ENCODE assay signal across 8 cellular contexts in genomic region chr22:50473088-50473487, GRCh38. TPM values are rescaled to one million over a fixed set of nuclear protein-coding genes. Genes with fewer than 3 reads are reported as not detected.
DNase-seq lines count a peak whose midpoint lies in the region; ATAC-seq and TF ChIP-seq lines count a peak whose summit lies in the region.

No MANE protein-coding gene starts in this region.

- TF ChIP-seq CTCF in A673 (conservative IDR thresholded peaks at IDR 0.05; ENCODE audit: low read depth, low read length): peak; percentile 49
- TF ChIP-seq CTCF in GM23338 (conservative IDR thresholded peaks at IDR 0.05; ENCODE audit: low read depth in 2 of 2): peak; percentile 41 to 63
- peak; percentile 53 for TF ChIP-seq CTCF in epithelial cell of esophagus (IDR thresholded peaks at IDR 0.05; ENCODE audit: insufficient read depth, low read depth, low read length, missing control alignments)
- no peak for TF ChIP-seq CTCF in adrenal gland (IDR thresholded peaks at IDR 0.05)

- peak; percentile 24 for ATAC-seq in GM23338
- no peak for ATAC-seq in GM18505 (IDR thresholded peaks at IDR 0.05; ENCODE audit: unreplicated experiment)
- ATAC-seq in esophagus mucosa: no peak

- H3K36me3 ChIP-seq in A673 (ENCODE audit: insufficient read depth, low read length, poor library complexity, severe bottlenecking) (no peaks in the 10 kb centered on the region), GM23338 (ENCODE audit: insufficient read depth) (no peaks in the 10 kb centered on the region), adrenal gland (replicated peaks in 1 of 2) (no peaks in the 10 kb centered on the region)

- H3K27me3 Mint-ChIP-seq in GM23338 (ENCODE audit: insufficient read depth, low read depth, poor library complexity): peaks cover 30% of the 10 kb centered on the region
- H3K27me3 Mint-ChIP-seq in activated CD4-positive, alpha-beta T cell treated with anti-CD3 and anti-CD28 coated beads, Interleukin-2, amount 10 ng/mL, durations not matched to agents 7 days and 5 days: no peaks in the 10 kb centered on the region

- no peaks in the 10 kb centered on the region for H3K9me2 ChIP-seq in GM23338 (ENCODE audit: insufficient read depth)

- H3K4me1 ChIP-seq in A673 (ENCODE audit: insufficient read depth, low read length, poor library complexity, severe bottlenecking) (peaks cover 32% of the 10 kb centered on the region), GM23338 (ENCODE audit: insufficient read depth) (peaks cover 19% of the 10 kb centered on the region), adrenal gland (replicated peaks in 1 of 2) (peaks cover 30 to 56% of the 10 kb centered on the region in 2 donors)

- TF ChIP-seq POLR2A in adrenal gland (IDR thresholded peaks at IDR 0.05) (no peak), GM18505 (IDR thresholded peaks at IDR 0.05; ENCODE audit: borderline replicate concordance, extremely low read depth, insufficient read depth, insufficient read length) (no peak)

- peaks cover 43% of the 10 kb centered on the region for H3K4me1 Mint-ChIP-seq in GM23338
- H3K4me1 Mint-ChIP-seq in activated CD4-positive, alpha-beta T cell treated with anti-CD3 and anti-CD28 coated beads, Interleukin-2, amount 10 ng/mL, durations not matched to agents 7 days and 5 days: peaks cover 70% of the 10 kb centered on the region

- H3K4me3 Mint-ChIP-seq in GM23338: peak overlapping the region; percentile 80
- peak overlapping the region; percentile 89 for H3K4me3 Mint-ChIP-seq in activated CD4-positive, alpha-beta T cell treated with anti-CD3 and anti-CD28 coated beads, Interleukin-2, amount 10 ng/mL, durations not matched to agents 7 days and 5 days

- 74 to 82% (median 77%) methylated on average over 6 of the region's 6 CpGs for WGBS in adrenal gland, 4 donors

- POLR2A ChIA-PET in A673 (lab: Charles Lee; ENCODE audit: low non-redundant PET): interaction anchor here (0.6 kb wide), 1 partner anchor 20 kb away, joined by 5 read pairs; no protein-coding TSS in a partner anchor
- POLR2A ChIA-PET in activated CD4-positive, alpha-beta T cell treated with anti-CD3 and anti-CD28 coated beads, Interleukin-2, amount 10 ng/mL, durations not matched to agents 7 days and 5 days (lab: Charles Lee): no interaction called here

- H3K9me3 ChIP-seq in A673 (ENCODE audit: low read depth, low read length, poor library complexity, severe bottlenecking): no peaks in the 10 kb centered on the region
- H3K9me3 ChIP-seq in adrenal gland (replicated peaks in 1 of 3): no peaks in the 10 kb centered on the region

- intact Hi-C loops in A673 (cut with micrococcal nuclease; ENCODE audit: unreplicated experiment): no loop called here
- intact Hi-C loops in adrenal gland (cut with DNase I): no loop called here

- H2AFZ ChIP-seq in GM23338: no peak overlapping the region

- CTCF ChIA-PET in A673 (lab: Charles Lee): no interaction called here
- CTCF ChIA-PET in activated CD4-positive, alpha-beta T cell treated with anti-CD3 and anti-CD28 coated beads, Interleukin-2, amount 10 ng/mL, durations not matched to agents 7 days and 5 days (lab: Charles Lee): interaction anchor here (0.7 to 2.4 kb wide), 7 partner anchors 15 to 148 kb away, joined by 3 to 13 read pairs (median 4); partner anchors contain the start of genes KLHDC7B and SCO2

- DNase-seq in A673 (ENCODE audit: low spot score) (no peak), GM23338 (ENCODE audit: low spot score) (peak; percentile 57), epithelial cell of esophagus (ENCODE audit: low read depth) (peak; percentile 42), adrenal gland (no peak)
- DNase-seq in activated CD4-positive, alpha-beta T cell treated with anti-CD3 and anti-CD28 coated beads, Interleukin-2, amount 10 ng/mL, durations not matched to agents 7 days and 5 days: peak; percentile 62
- DNase-seq in stimulated activated CD4-positive, alpha-beta T cell treated with anti-CD3 and anti-CD28 coated beads, Interleukin-15, amount 100 ng/mL, for 24 hours: peak; percentile 60

- H3K27ac Mint-ChIP-seq in GM23338: no peak overlapping the region
- peak overlapping the region; percentile 88 for H3K27ac Mint-ChIP-seq in activated CD4-positive, alpha-beta T cell treated with anti-CD3 and anti-CD28 coated beads, Interleukin-2, amount 10 ng/mL, durations not matched to agents 7 days and 5 days

- peak overlapping the region; percentile 84 for H3K4me3 ChIP-seq in A673 (ENCODE audit: low read depth, low read length, poor library complexity, severe bottlenecking)
- no peak overlapping the region for H3K4me3 ChIP-seq in GM23338
- H3K4me3 ChIP-seq in epithelial cell of esophagus (ENCODE audit: low read length): peak overlapping the region; percentile 68
- no peak overlapping the region for H3K4me3 ChIP-seq in adrenal gland

- no peaks in the 10 kb centered on the region for H3K9me3 Mint-ChIP-seq in GM23338
- no peaks in the 10 kb centered on the region for H3K9me3 Mint-ChIP-seq in activated CD4-positive, alpha-beta T cell treated with anti-CD3 and anti-CD28 coated beads, Interleukin-2, amount 10 ng/mL, durations not matched to agents 7 days and 5 days

- H3F3A ChIP-seq in GM23338 (replicated peaks; ENCODE audit: low read depth): no peaks in the 10 kb centered on the region

- H3K36me3 Mint-ChIP-seq in GM23338 (ENCODE audit: low read depth): no peaks in the 10 kb centered on the region
- peaks cover 21% of the 10 kb centered on the region for H3K36me3 Mint-ChIP-seq in activated CD4-positive, alpha-beta T cell treated with anti-CD3 and anti-CD28 coated beads, Interleukin-2, amount 10 ng/mL, durations not matched to agents 7 days and 5 days (ENCODE audit: low read depth)

- H3K27ac ChIP-seq in A673 (ENCODE audit: low read depth, low read length, poor library complexity, severe bottlenecking) (no peak overlapping the region), GM23338 (ENCODE audit: low read depth) (no peak overlapping the region), adrenal gland (peak overlapping the region in 1 of 5 donors; percentile 78)

- peak overlapping the region; percentile 90 for H3K4me2 ChIP-seq in GM23338

- H4K20me1 ChIP-seq in GM23338 (replicated peaks; ENCODE audit: insufficient read depth): peaks cover 40% of the 10 kb centered on the region

- peaks cover 61% of the 10 kb centered on the region for H3K79me2 ChIP-seq in GM23338 (replicated peaks; ENCODE audit: insufficient read depth)

- no TSS peak for BruUV-seq in A673 (replicated peaks; lab: Mats Ljungman, UMichigan)

- H3K27me3 ChIP-seq in A673 (replicated peaks; ENCODE audit: insufficient read depth, low read depth, low read length, poor library complexity) (no peaks in the 10 kb centered on the region), GM23338 (ENCODE audit: insufficient read depth) (no peaks in the 10 kb centered on the region), adrenal gland (no peaks in the 10 kb centered on the region)

TF ChIP-seq in GM23338, 12 proteins besides CTCF, POLR2A, EP300 and RAD21 (continues in another document):
- TF ChIP-seq JUNB (IDR thresholded peaks at IDR 0.05; ENCODE audit: unreplicated experiment) (no peak), ZNF114 (CRISPR knock-in tag; IDR thresholded peaks at IDR 0.05) (no peak)

RNA-seq across cellular contexts. Expression of gene SBF1, which starts 1.7 kb away (rescaled TPM):
- 97.2 and 107 TPM in 2 replicates for total RNA-seq in A673 (2021)
- total RNA-seq in GM23338 (2014; rRNA removed; shearing (Covaris generic)): 83.2 and 85.4 TPM in 2 replicates
- 23.3 and 26.5 TPM in 2 replicates for polyA plus RNA-seq in GM23338 (2016; fragmentation: Nextera tagmentation; extraction: Ambion mirVana)
- 100 to 1,000 TPM; 211 to 224 TPM for total RNA-seq in activated CD4-positive, alpha-beta T cell treated with anti-CD3 and anti-CD28 coated beads, Interleukin-2, amount 10 ng/mL, durations not matched to agents 7 days and 5 days
- 100 to 1,000 TPM in 1 of 8 donors, 10 to 100 TPM in 7; 59.4 to 101 (median 80.4) TPM for total RNA-seq in adrenal gland
- 100 to 1,000 TPM in 1 of 3 donors, 10 to 100 TPM in 1, 1 to 10 TPM in 1; 8.4 to 117 (median 66.5) TPM for polyA plus RNA-seq in adrenal gland
- 55.0 TPM for total RNA-seq in esophagus mucosa

RNA-seq across cellular contexts. Expression of gene ADM2, which starts 8.3 kb away (rescaled TPM):
- 5.4 and 9.8 TPM in 2 replicates for total RNA-seq in A673 (2021)
- total RNA-seq in GM23338 (2014; rRNA removed; shearing (Covaris generic)): 7.1 and 12.8 TPM in 2 replicates
- polyA plus RNA-seq in GM23338 (2016; fragmentation: Nextera tagmentation; extraction: Ambion mirVana): 3.3 and 3.5 TPM in 2 replicates
- 1 to 10 TPM; 3.7 to 4.1 TPM for total RNA-seq in activated CD4-positive, alpha-beta T cell treated with anti-CD3 and anti-CD28 coated beads, Interleukin-2, amount 10 ng/mL, durations not matched to agents 7 days and 5 days
- under 1 TPM in 5 of 8 donors, not detected in 3; 0.14 to 0.54 (median 0.25) TPM for total RNA-seq in adrenal gland
- polyA plus RNA-seq in adrenal gland: under 1 TPM in 2 of 3 donors, not detected in 1; 0.07 to 0.48 TPM
- total RNA-seq in esophagus mucosa: 11.7 TPM

RNA-seq across cellular contexts. Expression of gene MIOX, which starts 13.6 kb away (rescaled TPM):
- total RNA-seq in A673 (2021): 0.32 and 0.46 TPM in 2 replicates
- 0.16 TPM in 1 of 2 replicates, not detected in the other for total RNA-seq in GM23338 (2014; rRNA removed; shearing (Covaris generic))
- not detected in 2 replicates for polyA plus RNA-seq in GM23338 (2016; fragmentation: Nextera tagmentation; extraction: Ambion mirVana)
- under 1 TPM in 1 of 2 experiments, not detected in 1; 0.23 TPM for total RNA-seq in activated CD4-positive, alpha-beta T cell treated with anti-CD3 and anti-CD28 coated beads, Interleukin-2, amount 10 ng/mL, durations not matched to agents 7 days and 5 days
- total RNA-seq in adrenal gland: not detected
- not detected for polyA plus RNA-seq in adrenal gland
- total RNA-seq in esophagus mucosa: not detected

RNA-seq across cellular contexts. Expression of gene LMF2, which starts 34.4 kb away (rescaled TPM):
- total RNA-seq in A673 (2021) (79.2 and 79.3 TPM in 2 replicates), adrenal gland (10 to 100 TPM; 47.5 to 91.0 (median 78.3) TPM), esophagus mucosa (43.7 TPM)
- total RNA-seq in GM23338 (2014; rRNA removed; shearing (Covaris generic)): 30.7 and 36.3 TPM in 2 replicates
- polyA plus RNA-seq in GM23338 (2016; fragmentation: Nextera tagmentation; extraction: Ambion mirVana) (14.6 and 15.6 TPM in 2 replicates), adrenal gland (100 to 1,000 TPM in 1 of 3 donors, 10 to 100 TPM in 1, 1 to 10 TPM in 1; 6.3 to 120 (median 90.3) TPM)
- 100 to 1,000 TPM; 130 to 139 TPM for total RNA-seq in activated CD4-positive, alpha-beta T cell treated with anti-CD3 and anti-CD28 coated beads, Interleukin-2, amount 10 ng/mL, durations not matched to agents 7 days and 5 days

RNA-seq across cellular contexts. Expression of gene NCAPH2, which starts 34.9 kb away (rescaled TPM):
- total RNA-seq in A673 (2021) (135 TPM in 2 replicates), adrenal gland (10 to 100 TPM; 22.9 to 40.2 (median 32.6) TPM), esophagus mucosa (37.1 TPM)
- 76.1 and 77.5 TPM in 2 replicates for total RNA-seq in GM23338 (2014; rRNA removed; shearing (Covaris generic))
- polyA plus RNA-seq in GM23338 (2016; fragmentation: Nextera tagmentation; extraction: Ambion mirVana) (52.2 and 60.7 TPM in 2 replicates), adrenal gland (10 to 100 TPM; 13.8 to 90.5 (median 56.2) TPM)
- 100 to 1,000 TPM; 110 to 133 TPM for total RNA-seq in activated CD4-positive, alpha-beta T cell treated with anti-CD3 and anti-CD28 coated beads, Interleukin-2, amount 10 ng/mL, durations not matched to agents 7 days and 5 days

Comparison
In these comparisons a context has a peak if more than half of its experiments do, and no peak if none do; other contexts are left out.
1. DNase-seq: peak in GM23338 (single experiment), activated CD4-positive, alpha-beta T cell treated with anti-CD3 and anti-CD28 coated beads, Interleukin-2, amount 10 ng/mL, durations not matched to agents 7 days and 5 days (single experiment), epithelial cell of esophagus (single experiment) and stimulated activated CD4-positive, alpha-beta T cell treated with anti-CD3 and anti-CD28 coated beads, Interleukin-15, amount 100 ng/mL, for 24 hours (single experiment); none in A673 (single experiment) and adrenal gland (0 of 7).
2. H3K4me3 ChIP-seq: peak in A673 (single experiment) and epithelial cell of esophagus (single experiment); none in GM23338 (single experiment) and adrenal gland (0 of 4).
3. CTCF ChIP-seq: peak in A673 (single experiment), GM23338 (2 of 2) and epithelial cell of esophagus (single experiment); none in adrenal gland (0 of 6).